In genomic region chrX:17511556-17511955, GRCh38 we compare ENCODE assay signal across 24 cellular contexts.
"Had no signal": no experiment of that assay in that cellular context is flagged by ENCODE, and none has a peak within 500 bp of the region (broad histone marks: within the 10 kb centered on the region; RNA-seq: fewer than 3 reads in every experiment).

No MANE protein-coding gene starts in this region.

- H3K4me2 ChIP-seq: neural progenitor cell had no signal

- ATAC-seq: activated naive CD4-positive, alpha-beta T cell treated with anti-CD3 and anti-CD28 coated beads, Interleukin-2, amount 50 U/mL, for 72 hours; activated T-helper 17 cell treated with anti-CD3 and anti-CD28 coated beads, Interleukin-2, amount 50 U/mL, for 72 hours; left lobe of liver; lower lobe of right lung; naive thymus-derived CD4-positive, alpha-beta T cell; right lobe of liver; stimulated activated naive B cell treated with anti-CD40 and anti-IgM and Interleukin-4, amounts not matched to agents 10 μg/mL and 1 μg/mL and 100 μg/mL, for 72 hours; WTC11 had no signal

- H2AFZ ChIP-seq: neural progenitor cell had no signal

- H3K27me3 ChIP-seq: brain microvascular endothelial cell, esophagus muscularis mucosa, neural progenitor cell, right lobe of liver, transverse colon had no signal

- H3K9ac ChIP-seq: neural progenitor cell had no signal

- H3K27ac ChIP-seq: brain microvascular endothelial cell, esophagus muscularis mucosa, lower lobe of right lung, neural progenitor cell, right lobe of liver, transverse colon had no signal

- H3K36me3 ChIP-seq: brain microvascular endothelial cell, esophagus muscularis mucosa, lower lobe of right lung, neural progenitor cell, right lobe of liver, transverse colon had no signal

- DNase-seq: activated CD4-positive, alpha-beta T cell treated with anti-CD3 and anti-CD28 coated beads, Interleukin-2, amount 50 U/mL, for 4 hours; activated CD8-positive, alpha-beta memory T cell treated with anti-CD3 and anti-CD28 coated beads for 24 hours; activated CD8-positive, alpha-beta memory T cell treated with anti-CD3 and anti-CD28 coated beads, Interleukin-2, amount 50 U/mL, for 4 hours; activated T-cell treated with anti-CD3 and anti-CD28 coated beads, Interleukin-2, amount 50 U/mL, for 24 hours; aorta; brain microvascular endothelial cell; central memory CD4-positive, alpha-beta T cell; kidney; lower lobe of right lung; naive thymus-derived CD4-positive, alpha-beta T cell; posterior cingulate gyrus; right lobe of liver; small intestine; stimulated activated CD4-positive, alpha-beta T cell treated with anti-CD3 and anti-CD28 coated beads, Interleukin-15, amount 100 ng/mL, for 24 hours; stimulated activated CD8-positive, alpha-beta memory T cell treated with anti-CD3 and anti-CD28 coated beads, Interleukin-4, amount 100 ng/mL, for 48 hours; stimulated activated naive B cell treated with anti-CD40 and anti-IgM and Interleukin-4, amounts not matched to agents 10 μg/mL and 1 μg/mL and 100 μg/mL, for 72 hours; T1000; transverse colon had no signal

- H3K4me3 ChIP-seq: esophagus muscularis mucosa, lower lobe of right lung, neural progenitor cell, right lobe of liver, transverse colon had no signal

- H3K9me3 ChIP-seq: lower lobe of right lung, right lobe of liver, transverse colon had no signal

- H3K4me1 ChIP-seq: esophagus muscularis mucosa, lower lobe of right lung, neural progenitor cell, right lobe of liver, transverse colon had no signal
